In the genomic region with DNA sequence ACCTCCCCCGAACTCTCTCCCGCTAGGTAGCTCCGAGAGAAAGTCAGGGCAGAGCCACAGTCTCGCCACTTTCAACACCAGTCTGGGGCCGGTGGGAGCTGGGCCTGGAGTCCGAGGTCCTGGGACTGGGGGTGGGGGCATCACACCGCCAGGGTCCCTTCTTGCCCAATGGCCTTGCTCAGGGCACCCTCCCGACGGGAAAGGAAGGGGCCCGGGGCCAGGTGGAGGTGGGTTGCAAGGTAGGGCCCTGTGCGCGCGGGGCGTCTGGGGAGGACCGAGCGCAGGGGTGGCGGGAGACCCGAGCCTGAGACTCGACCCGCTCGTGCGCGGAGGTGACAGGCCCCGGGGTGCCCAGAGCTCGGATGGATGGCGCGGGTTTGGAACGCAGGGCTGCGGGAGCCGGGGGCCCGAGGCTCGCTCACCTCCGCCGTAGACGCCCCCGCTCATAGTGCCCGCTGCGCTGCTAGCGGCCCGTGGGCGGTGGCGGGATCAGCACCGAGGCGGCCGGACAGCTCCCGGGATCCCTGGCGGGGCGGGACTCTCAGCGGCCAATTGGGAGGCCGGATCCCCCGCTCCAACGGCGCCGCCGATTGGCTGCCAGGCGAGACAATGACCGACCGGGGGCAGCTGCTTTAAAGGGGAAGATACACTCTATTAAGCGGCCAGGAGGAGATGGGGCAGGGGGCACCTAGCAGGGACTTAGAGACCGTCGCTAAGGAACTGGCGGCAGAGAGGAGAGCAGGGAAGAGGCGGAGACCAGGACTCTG, we compare ENCODE assay signal across 10 cellular contexts. TPM values are rescaled to one million over a fixed set of nuclear protein-coding genes. Genes with fewer than 3 reads are reported as not detected.
DNase-seq lines count a peak whose midpoint lies in the region; ATAC-seq and TF ChIP-seq lines count a peak whose summit lies in the region.
"Had no signal": no experiment of that assay in that cellular context is flagged by ENCODE, and none has a peak within 500 bp of the region (broad histone marks: within the 10 kb centered on the region; RNA-seq: fewer than 3 reads in every experiment).

ACTL6B (minus strand) TSS at position 541 of the 767 bp plus-strand sequence; CDS start at position 447, 94 bp downstream.

- no peak for TF ChIP-seq EP300 in ovary (IDR thresholded peaks at IDR 0.05)

- H3K4me3 Mint-ChIP-seq in CD14-positive monocyte, result peak within 1 kb of the TSS in 1 of 2 donors; percentile 67
- H3K4me3 Mint-ChIP-seq: stimulated activated naive CD8-positive, alpha-beta T cell treated with anti-CD3 and anti-CD28 coated beads, Interleukin-15, Interleukin-2, amounts not matched to agents 100 ng/mL and 50 ng/mL, for 24 hours had no signal

- H3K36me3 ChIP-seq in ovary, result no peaks in the 10 kb centered on the region

- H3K27me3 ChIP-seq in ovary, result no peaks in the 10 kb centered on the region

- H3K36me3 Mint-ChIP-seq in CD14-positive monocyte, result no peaks in the 10 kb centered on the region

- peaks cover 42 to 59% (median 55%) of the 10 kb centered on the region in 3 donors for H3K27me3 Mint-ChIP-seq in CD14-positive monocyte (ENCODE audit: low read depth in 3 of 3)

- no peak for TF ChIP-seq CTCF in GM13977 (IDR thresholded peaks at IDR 0.05; ENCODE audit: extremely low read depth, insufficient read depth, missing control alignments)
- TF ChIP-seq CTCF in ovary (IDR thresholded peaks at IDR 0.05), result no peak
- no peak for TF ChIP-seq CTCF in CD14-positive monocyte (IDR thresholded peaks at IDR 0.05)

- no peaks in the 10 kb centered on the region for H3K9me3 ChIP-seq in ovary

- no peak within 1 kb of the TSS for H3K27ac Mint-ChIP-seq in CD14-positive monocyte
- H3K27ac Mint-ChIP-seq: stimulated activated naive CD8-positive, alpha-beta T cell treated with anti-CD3 and anti-CD28 coated beads, Interleukin-15, Interleukin-2, amounts not matched to agents 100 ng/mL and 50 ng/mL, for 24 hours had no signal

- ATAC-seq in GM21447 (IDR thresholded peaks at IDR 0.05; ENCODE audit: unreplicated experiment) (no peak), GM19467 (IDR thresholded peaks at IDR 0.05; ENCODE audit: unreplicated experiment) (no peak)

- no peak within 1 kb of the TSS for H3K4me3 ChIP-seq in ovary

- intact Hi-C loops in ovary (cut with DNase I), result loop anchor here in 1 of 4 donors (10.0 kb wide), 1 partner anchor 49 kb away; the partner anchor contains the start of gene POP7
- intact Hi-C loops in CD14-positive monocyte (cut with micrococcal nuclease), result no loop called here

- in situ Hi-C loops in GM13977 (cut with MboI; ENCODE audit: low pct_unique_long_range_greater_than_20kb, low sequenced_read_pairs, unreplicated experiment), result no loop called here

- H3K4me1 Mint-ChIP-seq in CD14-positive monocyte, result no peaks in the 10 kb centered on the region

- no peak within 1 kb of the TSS for H3K27ac ChIP-seq in ovary

- DNase-seq in GM13977 (ENCODE audit: low spot score) (peak; percentile 64), NCI-H2227 treated with DMSO at 0.1 percent for 48 hours (lab: John Stamatoyannopoulos, UW) (peak; percentile 88), germinal center (ENCODE audit: low spot score) (peak; percentile 70), ovary (peak; percentile 29 to 77 (median 52)), CD14-positive monocyte (ENCODE audit: low spot score) (no peak)
- peak; percentile 68 for DNase-seq in activated T-cell treated with anti-CD3 and anti-CD28 coated beads, Interleukin-2, amount 50 U/mL, for 1 hour

- H3K9me3 Mint-ChIP-seq in CD14-positive monocyte, result peaks cover 3 to 22% (median 12%) of the 10 kb centered on the region in 7 donors
- H3K9me3 Mint-ChIP-seq: stimulated activated naive CD8-positive, alpha-beta T cell treated with anti-CD3 and anti-CD28 coated beads, Interleukin-15, Interleukin-2, amounts not matched to agents 100 ng/mL and 50 ng/mL, for 24 hours had no signal

- TF ChIP-seq POLR2A in ovary (IDR thresholded peaks at IDR 0.05), result no peak

- H3K4me1 ChIP-seq in ovary (ENCODE audit: insufficient read depth), result no peaks in the 10 kb centered on the region

- 5 to 6% (median 6%) methylated on average over 60 to 63 of the region's 63 CpGs for WGBS in ovary, 3 donors

RNA-seq across cellular contexts. Expression of gene ACTL6B, which starts in this region (rescaled TPM):
- total RNA-seq in ovary, result not detected
- polyA plus RNA-seq in ovary, result not detected
- not detected for polyA plus RNA-seq in CD14-positive monocyte
- total RNA-seq: dermis microvascular lymphatic vessel endothelial cell had no signal

Comparison
In these comparisons a context has a peak if more than half of its experiments do, and no peak if none do; other contexts are left out.
1. Peak in DNase-seq in ovary; RNA of the gene not detected or under 1 TPM.